In genomic region chr14:51593397-51593796, GRCh38 we compare ENCODE assay signal across 22 cellular contexts. TPM values are rescaled to one million over a fixed set of nuclear protein-coding genes. Genes with fewer than 3 reads are reported as not detected.
A peak's percentile ranks its signal among the peaks of the same experiment; 100 is the strongest.
DNase-seq lines count a peak whose midpoint lies in the region; TF ChIP-seq lines count a peak whose summit lies in the region.
"Had no signal": no experiment of that assay in that cellular context is flagged by ENCODE, and none has a peak within 500 bp of the region (broad histone marks: within the 10 kb centered on the region; RNA-seq: fewer than 3 reads in every experiment).

No MANE protein-coding gene starts in this region.

- H3K9me3 ChIP-seq in OCI-LY3 (ENCODE audit: insufficient read depth, low read length): no peaks in the 10 kb centered on the region
- H3K9me3 ChIP-seq: ascending aorta, esophagus muscularis mucosa, left ventricle myocardium inferior, neutrophil, suprapubic skin had no signal

- TF ChIP-seq CTCF in OCI-LY3 (IDR thresholded peaks at IDR 0.05; ENCODE audit: low read depth, low read length): no peak

- 0 out of 2 replicates have a peak overlapping the region, but pooled peaks have one; percentile 38 for H2AFZ ChIP-seq in OCI-LY3 (ENCODE audit: low read depth, low read length)

- H3K27me3 ChIP-seq in OCI-LY3 (ENCODE audit: low read depth, low read length): no peaks in the 10 kb centered on the region; the same call in 1 of the 2 replicates
- H3K27me3 ChIP-seq: ascending aorta, esophagus muscularis mucosa, suprapubic skin had no signal

- DNase-seq in Daoy (ENCODE audit: low read depth) (peak; percentile 48), H4 (ENCODE audit: low spot score) (peak; percentile 47), medulla oblongata (ENCODE audit: extremely low spot score) (peak; percentile 8), NCI-H2029 treated with DMSO at 0.1 percent for 48 hours (lab: John Stamatoyannopoulos, UW) (no peak), SHP77 (lab: John Stamatoyannopoulos, UW) (no peak), CD1c-positive myeloid dendritic cell (ENCODE audit: extremely low spot score) (no peak)
- DNase-seq: activated B cell treated with CpG ODN at 0.5 μM for 24 hours; activated CD4-positive, alpha-beta memory T cell treated with anti-CD3 and anti-CD28 coated beads, Interleukin-2, amount 10 ng/mL, durations not matched to agents 7 days and 5 days; activated naive CD4-positive, alpha-beta T cell treated with anti-CD3 and anti-CD28 coated beads for 36 hours; activated T-cell treated with anti-CD3 and anti-CD28 coated beads, Interleukin-2, amount 50 U/mL, for 1 hour; cerebellar nuclear complex; effector CD8-positive, alpha-beta T cell; left ventricle myocardium inferior; NCI-H1048; NCI-H524 treated with DMSO at 0.1 percent for 48 hours; OCI-M1; retina had no signal

- H3K4me3 ChIP-seq in OCI-LY3 (ENCODE audit: low read length): peak overlapping the region; percentile 51
- H3K4me3 ChIP-seq: ascending aorta, esophagus muscularis mucosa, left ventricle myocardium inferior, suprapubic skin had no signal

- no peaks in the 10 kb centered on the region for H3K79me2 ChIP-seq in OCI-LY3 (ENCODE audit: low read length)

- H3K27ac ChIP-seq in OCI-LY3 (ENCODE audit: low read length): no peak overlapping the region
- H3K27ac ChIP-seq: ascending aorta, left ventricle myocardium inferior, neutrophil, suprapubic skin had no signal

- H3K36me3 ChIP-seq in OCI-LY3 (replicated peaks; ENCODE audit: low read depth, low read length): no peaks in the 10 kb centered on the region
- H3K36me3 ChIP-seq: ascending aorta, esophagus muscularis mucosa, left ventricle myocardium inferior, neutrophil, suprapubic skin had no signal

- H3K9ac ChIP-seq in OCI-LY3 (ENCODE audit: low read length): no peak overlapping the region

- peaks cover 11% of the 10 kb centered on the region for H3K4me1 ChIP-seq in OCI-LY3 (ENCODE audit: low read length)
- H3K4me1 ChIP-seq: ascending aorta, left ventricle myocardium inferior, suprapubic skin had no signal

- H3K4me2 ChIP-seq in OCI-LY3 (ENCODE audit: low read length): peak overlapping the region; percentile 61

- no peaks in the 10 kb centered on the region for H4K20me1 ChIP-seq in OCI-LY3 (ENCODE audit: insufficient read depth, low read length)

RNA-seq across cellular contexts. Expression of gene FRMD6, which starts 58.3 kb away (rescaled TPM):
- 185 and 203 TPM in 2 replicates for total RNA-seq in Daoy (2014; rRNA removed; shearing (Covaris generic))
- 58.1 and 72.8 TPM in 2 replicates for total RNA-seq in H4 (2014; rRNA removed; shearing (Covaris generic))

Comparison
In these comparisons a context has a peak if more than half of its experiments do, and no peak if none do; other contexts are left out.
1. DNase-seq: peak in Daoy (single experiment), H4 (single experiment) and medulla oblongata (single experiment); none in NCI-H2029 treated with DMSO at 0.1 percent for 48 hours (single experiment), SHP77 (0 of 2) and CD1c-positive myeloid dendritic cell (single experiment).